8 cellular contexts compared by ENCODE assay signal in the genomic region with DNA sequence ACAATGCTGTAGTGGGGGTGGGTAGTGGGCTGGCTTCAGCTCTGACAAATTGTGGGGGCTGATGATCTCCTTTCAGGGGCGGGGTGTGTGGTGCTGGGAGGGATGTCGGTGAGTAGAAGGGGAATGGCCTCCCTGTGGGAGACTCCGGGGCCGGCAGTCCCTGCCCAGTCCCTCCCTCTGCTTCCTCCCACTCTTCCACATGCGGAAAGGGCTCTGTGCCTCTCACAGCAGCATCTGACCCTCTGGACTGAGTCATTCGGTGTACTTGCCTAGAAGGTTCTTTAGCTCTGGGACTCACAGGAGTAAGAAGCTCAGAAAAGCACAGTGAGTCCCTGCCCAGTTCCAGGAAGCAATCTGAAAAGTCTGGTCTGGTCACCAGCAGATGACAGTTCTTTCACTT. TPM values are rescaled to one million over a fixed set of nuclear protein-coding genes. Genes with fewer than 3 reads are reported as not detected.
DNase-seq lines count a peak whose midpoint lies in the region; ATAC-seq and TF ChIP-seq lines count a peak whose summit lies in the region.

No MANE protein-coding gene starts in this region.

- H3K4me1 ChIP-seq in endodermal cell (ENCODE audit: control insufficient read depth, insufficient read depth, low read length) (no peaks in the 10 kb centered on the region), muscle layer of duodenum (ENCODE audit: control insufficient read depth in 1 of 2, insufficient read depth in 2 of 2, low read length in 2 of 2) (no peaks in the 10 kb centered on the region), thyroid gland (peaks cover 4 to 14% of the 10 kb centered on the region in 2 donors)

- H3K4me1 Mint-ChIP-seq in activated naive CD4-positive, alpha-beta T cell treated with anti-CD3 and anti-CD28 coated beads for 36 hours (ENCODE audit: low read depth): peaks cover 43% of the 10 kb centered on the region
- peaks cover 13% of the 10 kb centered on the region for H3K4me1 Mint-ChIP-seq in endodermal cell

- H3K9me3 Mint-ChIP-seq in activated naive CD4-positive, alpha-beta T cell treated with anti-CD3 and anti-CD28 coated beads, Interleukin-2, amount 50 U/mL, for 72 hours: peaks cover 2 to 27% of the 10 kb centered on the region in 2 donors
- H3K9me3 Mint-ChIP-seq in activated naive CD4-positive, alpha-beta T cell treated with anti-CD3 and anti-CD28 coated beads for 36 hours: peaks cover 7% of the 10 kb centered on the region
- peaks cover 2% of the 10 kb centered on the region for H3K9me3 Mint-ChIP-seq in endodermal cell

- H3K4me3 ChIP-seq in endodermal cell (ENCODE audit: low read length): no peak overlapping the region
- H3K4me3 ChIP-seq in muscle layer of duodenum (ENCODE audit: low read depth in 1 of 2, low read length in 2 of 2): no peak overlapping the region
- no peak overlapping the region for H3K4me3 ChIP-seq in thyroid gland (replicated peaks in 1 of 3)

- TF ChIP-seq CTCF in endodermal cell (conservative IDR thresholded peaks at IDR 0.05) (no peak), thyroid gland (IDR thresholded peaks at IDR 0.05) (no peak)

- no peak for DNase-seq in activated naive CD4-positive, alpha-beta T cell treated with anti-CD3 and anti-CD28 coated beads, Interleukin-2, amount 50 U/mL, for 72 hours (ENCODE audit: low spot score in 2 of 2)
- no peak for DNase-seq in activated naive CD4-positive, alpha-beta T cell treated with anti-CD3 and anti-CD28 coated beads for 36 hours
- DNase-seq in endodermal cell (peak; percentile 82), NK-92 (lab: John Stamatoyannopoulos, UW; ENCODE audit: unreplicated experiment) (no peak), thyroid gland (no peak), OCI-M2 (lab: John Stamatoyannopoulos, UW; ENCODE audit: unreplicated experiment) (no peak)

- H3K9me3 ChIP-seq in endodermal cell (ENCODE audit: control insufficient read depth, low read length) (no peaks in the 10 kb centered on the region), muscle layer of duodenum (ENCODE audit: control insufficient read depth in 1 of 2, low read length in 2 of 2) (no peaks in the 10 kb centered on the region), thyroid gland (no peaks in the 10 kb centered on the region)

- no peaks in the 10 kb centered on the region for H3K27me3 ChIP-seq in endodermal cell (ENCODE audit: control insufficient read depth, insufficient read depth, low read length, poor library complexity, severe bottlenecking)
- H3K27me3 ChIP-seq in muscle layer of duodenum (ENCODE audit: low read depth, low read length): no peaks in the 10 kb centered on the region
- H3K27me3 ChIP-seq in thyroid gland: no peaks in the 10 kb centered on the region

- 22 to 39% methylated on average over 1 to 5 of the region's 6 CpGs for WGBS in endodermal cell (ENCODE audit: insufficient coverage in 1 of 2, insufficient read length in 1 of 2), 2 experiments
- WGBS in thyroid gland, 2 donors: 24 to 32% methylated on average over 6 of the region's 6 CpGs

- H3K27me3 Mint-ChIP-seq in activated naive CD4-positive, alpha-beta T cell treated with anti-CD3 and anti-CD28 coated beads for 36 hours (ENCODE audit: low read depth): no peaks in the 10 kb centered on the region
- peaks cover 9% of the 10 kb centered on the region for H3K27me3 Mint-ChIP-seq in endodermal cell (ENCODE audit: insufficient read depth)

- peaks cover 3 to 15% of the 10 kb centered on the region in 2 donors for H3K36me3 Mint-ChIP-seq in activated naive CD4-positive, alpha-beta T cell treated with anti-CD3 and anti-CD28 coated beads, Interleukin-2, amount 50 U/mL, for 72 hours
- H3K36me3 Mint-ChIP-seq in activated naive CD4-positive, alpha-beta T cell treated with anti-CD3 and anti-CD28 coated beads for 36 hours (ENCODE audit: low read depth): peaks cover 4% of the 10 kb centered on the region
- no peaks in the 10 kb centered on the region for H3K36me3 Mint-ChIP-seq in endodermal cell (ENCODE audit: low read depth)

- H3K4me3 Mint-ChIP-seq in activated naive CD4-positive, alpha-beta T cell treated with anti-CD3 and anti-CD28 coated beads for 36 hours: no peak overlapping the region
- H3K4me3 Mint-ChIP-seq in endodermal cell: no peak overlapping the region

- peak; percentile 23 to 49 for ATAC-seq in activated naive CD4-positive, alpha-beta T cell treated with anti-CD3 and anti-CD28 coated beads, Interleukin-2, amount 50 U/mL, for 72 hours
- no peak for ATAC-seq in GM18519 (IDR thresholded peaks at IDR 0.05; ENCODE audit: low FRiP score, unreplicated experiment)

- no peak for TF ChIP-seq POLR2A in thyroid gland (IDR thresholded peaks at IDR 0.05)

- H3K27ac Mint-ChIP-seq in activated naive CD4-positive, alpha-beta T cell treated with anti-CD3 and anti-CD28 coated beads, Interleukin-2, amount 50 U/mL, for 72 hours: no peak overlapping the region
- H3K27ac Mint-ChIP-seq in activated naive CD4-positive, alpha-beta T cell treated with anti-CD3 and anti-CD28 coated beads for 36 hours: no peak overlapping the region
- H3K27ac Mint-ChIP-seq in endodermal cell: no peak overlapping the region

- H3K27ac ChIP-seq in endodermal cell (ENCODE audit: low read depth, low read length) (no peak overlapping the region), muscle layer of duodenum (ENCODE audit: low read length) (peak overlapping the region; percentile 62), thyroid gland (peak overlapping the region in 1 of 3 donors; percentile 9)

- intact Hi-C loops in activated naive CD4-positive, alpha-beta T cell treated with anti-CD3 and anti-CD28 coated beads for 36 hours (cut with micrococcal nuclease): no loop called here
- intact Hi-C loops in thyroid gland (cut with DNase I): no loop called here

- no peak overlapping the region for H3K9ac ChIP-seq in endodermal cell (ENCODE audit: extremely low read depth, low read length, poor library complexity, severe bottlenecking)

- no peaks in the 10 kb centered on the region for H3K36me3 ChIP-seq in endodermal cell (ENCODE audit: control insufficient read depth, insufficient read depth, low read length)
- no peaks in the 10 kb centered on the region for H3K36me3 ChIP-seq in muscle layer of duodenum (ENCODE audit: control insufficient read depth in 1 of 2, insufficient read depth in 2 of 2, low read length in 2 of 2)
- no peaks in the 10 kb centered on the region for H3K36me3 ChIP-seq in thyroid gland

- CTCF ChIA-PET in activated naive CD4-positive, alpha-beta T cell treated with anti-CD3 and anti-CD28 coated beads for 36 hours (lab: Charles Lee): interaction anchor here (2.1 to 3.6 kb wide), 2 partner anchors 11 to 15 kb away, joined by 5 to 17 read pairs; no protein-coding TSS in a partner anchor

RNA-seq across cellular contexts. Expression of a gene that starts 14.2 kb away (rescaled TPM):
- total RNA-seq in activated naive CD4-positive, alpha-beta T cell treated with anti-CD3 and anti-CD28 coated beads, Interleukin-2, amount 50 U/mL, for 72 hours: not detected
- not detected for total RNA-seq in activated naive CD4-positive, alpha-beta T cell treated with anti-CD3 and anti-CD28 coated beads for 36 hours
- total RNA-seq in endodermal cell (not detected), thyroid gland (1 to 10 TPM in 1 of 4 donors, under 1 TPM in 3; 0.20 to 1.1 (median 0.61) TPM)
- not detected for polyA plus RNA-seq in endodermal cell (2013, experiment 1 of 2)
- not detected for polyA plus RNA-seq in endodermal cell (2013, experiment 2 of 2)
